ENCODE assay signal across 8 cellular contexts in genomic region chr7:55280031-55280454, GRCh38.
DNase-seq lines count a peak whose midpoint lies in the region; ATAC-seq and TF ChIP-seq lines count a peak whose summit lies in the region.

No MANE protein-coding gene starts in this region.

- no peaks in the 10 kb centered on the region for H3K4me1 Mint-ChIP-seq in activated B cell treated with CpG ODN at 0.5 μM for 24 hours

- TF ChIP-seq CTCF in activated B cell treated with CpG ODN at 0.5 μM for 24 hours (IDR thresholded peaks at IDR 0.05): no peak

- CTCF ChIA-PET in activated B cell treated with CpG ODN at 0.5 μM for 24 hours (lab: Charles Lee): interaction anchor here (1.3 to 5.3 kb wide), 3 partner anchors 86 to 794 kb away, joined by 3 to 33 read pairs (median 3); no protein-coding TSS in a partner anchor

- no peaks in the 10 kb centered on the region for H3K36me3 Mint-ChIP-seq in activated B cell treated with CpG ODN at 0.5 μM for 24 hours (ENCODE audit: low read depth)

- H3K27me3 Mint-ChIP-seq in activated B cell treated with CpG ODN at 0.5 μM for 24 hours: no peaks in the 10 kb centered on the region

- no peak overlapping the region for H3K27ac ChIP-seq in caudate nucleus (ENCODE audit: low read depth, low read length)

- intact Hi-C loops in activated B cell treated with CpG ODN at 0.5 μM for 24 hours (cut with micrococcal nuclease): loop anchor here (1.0 to 10.0 kb wide), 7 partner anchors 87 to 794 kb away; partner anchors contain the start of genes LANCL2 and NIPSNAP2

- no peak overlapping the region for H3K27ac Mint-ChIP-seq in activated B cell treated with CpG ODN at 0.5 μM for 24 hours

- no peaks in the 10 kb centered on the region for H3K9me3 Mint-ChIP-seq in activated B cell treated with CpG ODN at 0.5 μM for 24 hours

- POLR2A ChIA-PET in activated B cell treated with CpG ODN at 0.5 μM for 24 hours (lab: Charles Lee): interaction anchor here (0.5 kb wide), 1 partner anchor 231 kb away, joined by 4 read pairs; no protein-coding TSS in a partner anchor

- DNase-seq in AML-193 (lab: John Stamatoyannopoulos, UW): peak; percentile 43 to 58
- DNase-seq in NCI-H2196 (lab: John Stamatoyannopoulos, UW; ENCODE audit: unreplicated experiment): peak; percentile 83
- DNase-seq in activated B cell treated with CpG ODN at 0.5 μM for 24 hours: no peak
- DNase-seq in caudate nucleus (lab: John Stamatoyannopoulos, UW): peak in 47 of 61 donors; percentile 2 to 64 (median 26)
- DNase-seq in kidney tubule cell (ENCODE audit: low spot score): peak; percentile 69
- DNase-seq in stimulated activated CD4-positive, alpha-beta T cell treated with anti-CD3 and anti-CD28 coated beads, Interleukin-4, amount 100 ng/mL, for 24 hours: peak; percentile 73

- H3K4me3 Mint-ChIP-seq in activated B cell treated with CpG ODN at 0.5 μM for 24 hours: no peak overlapping the region

- ATAC-seq in GM18861 (IDR thresholded peaks at IDR 0.05; ENCODE audit: unreplicated experiment): peak; percentile 90
- peak; percentile 85 for ATAC-seq in HG03045 (IDR thresholded peaks at IDR 0.05; ENCODE audit: unreplicated experiment)
- peak; percentile 69 for ATAC-seq in activated B cell treated with CpG ODN at 0.5 μM for 24 hours (ENCODE audit: low read depth)
